Comparison of ENCODE assay signal across 13 cellular contexts in genomic region chr3:164419220-164419619, GRCh38.
"Had no signal": no experiment of that assay in that cellular context is flagged by ENCODE, and none has a peak within 500 bp of the region (broad histone marks: within the 10 kb centered on the region; RNA-seq: fewer than 3 reads in every experiment).

No MANE protein-coding gene starts in this region.

- H3K36me3 ChIP-seq: left ventricle myocardium inferior, pancreas had no signal

- ATAC-seq: esophagus mucosa, pancreas, right cardiac atrium had no signal

- DNase-seq: effector memory CD4-positive, alpha-beta T cell; islet precursor cell; left ventricle myocardium inferior; naive B cell; occipital lobe; pancreas; right cardiac atrium; stimulated activated CD4-positive, alpha-beta T cell treated with anti-CD3 and anti-CD28 coated beads, Interleukin-2, amount 100 ng/mL, for 48 hours; stimulated activated naive CD4-positive, alpha-beta T cell treated with Interleukin-2 at 50 U/mL for 16 hours; trophoblast cell had no signal

- H3K27me3 ChIP-seq: pancreas had no signal

- H3K4me3 ChIP-seq: left ventricle myocardium inferior, lung, pancreas, smooth muscle cell had no signal

- H3K27ac ChIP-seq: left ventricle myocardium inferior, pancreas had no signal

- H3K9me3 ChIP-seq: left ventricle myocardium inferior, pancreas had no signal

- H3K4me1 ChIP-seq: left ventricle myocardium inferior, pancreas had no signal
